ENCODE assay signal across 28 cellular contexts in genomic region chr20:59623583-59623982, GRCh38. TPM values are rescaled to one million over a fixed set of nuclear protein-coding genes. Genes with fewer than 3 reads are reported as not detected.
"Had no signal": no experiment of that assay in that cellular context is flagged by ENCODE, and none has a peak within 500 bp of the region (broad histone marks: within the 10 kb centered on the region; RNA-seq: fewer than 3 reads in every experiment).

No MANE protein-coding gene starts in this region.

- ATAC-seq: right lobe of liver; stimulated activated naive B cell treated with anti-CD40 and anti-IgM and Interleukin-4, amounts not matched to agents 10 μg/mL and 1 μg/mL and 100 μg/mL, for 72 hours; stimulated activated naive CD8-positive, alpha-beta T cell treated with anti-CD3 and anti-CD28 coated beads, Interleukin-15, Interleukin-2, amounts not matched to agents 100 U/mL and 50 U/mL, for 24 hours had no signal

- H3K4me3 Mint-ChIP-seq: mesothelial cell of epicardium; nephron; neural crest cell; stimulated activated naive B cell treated with anti-CD40 and anti-IgM and Interleukin-4, amounts not matched to agents 10 μg/mL and 1 μg/mL and 100 μg/mL, for 72 hours; type B pancreatic cell had no signal

- H3K36me3 Mint-ChIP-seq: naive B cell; stimulated activated naive B cell treated with anti-CD40 and anti-IgM and Interleukin-4, amounts not matched to agents 10 μg/mL and 1 μg/mL and 100 μg/mL, for 72 hours; type B pancreatic cell had no signal

- H3K4me1 ChIP-seq: left ventricle myocardium inferior, right atrium auricular region, right lobe of liver, stomach, suprapubic skin, tibial nerve, vagina had no signal

- H3K4me3 ChIP-seq: hepatocyte, left ventricle myocardium inferior, lung, ovary, right atrium auricular region, right lobe of liver, smooth muscle cell, stomach, suprapubic skin, tibial nerve, vagina had no signal

- H3K27me3 ChIP-seq: hepatocyte, ovary, right atrium auricular region, right lobe of liver, tibial nerve, vagina had no signal

- H3K36me3 ChIP-seq: left ventricle myocardium inferior, neutrophil, ovary, right atrium auricular region, right lobe of liver, stomach, suprapubic skin, tibial nerve, vagina had no signal

- H3K27ac ChIP-seq: hepatocyte, left ventricle myocardium inferior, neutrophil, ovary, right atrium auricular region, right lobe of liver, stomach, suprapubic skin, tibial nerve, vagina had no signal

- H3K9me3 ChIP-seq: left ventricle myocardium inferior, neutrophil, ovary, right atrium auricular region, right lobe of liver, suprapubic skin, vagina had no signal

- H3K9me3 Mint-ChIP-seq: stimulated activated naive B cell treated with anti-CD40 and anti-IgM and Interleukin-4, amounts not matched to agents 10 μg/mL and 1 μg/mL and 100 μg/mL, for 72 hours had no signal

- DNase-seq: islet precursor cell; left ventricle myocardium inferior; mesendoderm; naive B cell; ovary; right lobe of liver; stimulated activated CD4-positive, alpha-beta T cell treated with anti-CD3 and anti-CD28 coated beads, Interleukin-12 subunit alpha, Interleukin-12 subunit beta, amount 100 ng/mL, for 4 hours; stimulated activated CD4-positive, alpha-beta T cell treated with anti-CD3 and anti-CD28 coated beads, Interleukin-15, amount 100 ng/mL, for 24 hours; stimulated activated CD4-positive, alpha-beta T cell treated with anti-CD3 and anti-CD28 coated beads, Interleukin-2, amount 100 ng/mL, for 24 hours; stimulated activated CD4-positive, alpha-beta T cell treated with anti-CD3 and anti-CD28 coated beads, Interleukin-4, amount 100 ng/mL, for 1 hour; stimulated activated naive B cell treated with anti-CD40 and anti-IgM and Interleukin-4, amounts not matched to agents 10 μg/mL and 1 μg/mL and 100 μg/mL, for 72 hours; stimulated activated naive CD8-positive, alpha-beta T cell treated with anti-CD3 and anti-CD28 coated beads, Interleukin-15, Interleukin-2, amounts not matched to agents 100 U/mL and 50 U/mL, for 24 hours; stomach had no signal

- H3K27ac Mint-ChIP-seq: mesothelial cell of epicardium; nephron; progenitor cell of endocrine pancreas; stimulated activated naive B cell treated with anti-CD40 and anti-IgM and Interleukin-4, amounts not matched to agents 10 μg/mL and 1 μg/mL and 100 μg/mL, for 72 hours; type B pancreatic cell had no signal

- H3K4me1 Mint-ChIP-seq: mesothelial cell of epicardium; nephron; stimulated activated naive B cell treated with anti-CD40 and anti-IgM and Interleukin-4, amounts not matched to agents 10 μg/mL and 1 μg/mL and 100 μg/mL, for 72 hours had no signal

RNA-seq across cellular contexts. Expression of gene PHACTR3, which starts 19.2 kb away (rescaled TPM):
- total RNA-seq: kidney epithelial cell, pulmonary artery endothelial cell had no signal
